ENCODE assay signal across 8 cellular contexts in the genomic region with DNA sequence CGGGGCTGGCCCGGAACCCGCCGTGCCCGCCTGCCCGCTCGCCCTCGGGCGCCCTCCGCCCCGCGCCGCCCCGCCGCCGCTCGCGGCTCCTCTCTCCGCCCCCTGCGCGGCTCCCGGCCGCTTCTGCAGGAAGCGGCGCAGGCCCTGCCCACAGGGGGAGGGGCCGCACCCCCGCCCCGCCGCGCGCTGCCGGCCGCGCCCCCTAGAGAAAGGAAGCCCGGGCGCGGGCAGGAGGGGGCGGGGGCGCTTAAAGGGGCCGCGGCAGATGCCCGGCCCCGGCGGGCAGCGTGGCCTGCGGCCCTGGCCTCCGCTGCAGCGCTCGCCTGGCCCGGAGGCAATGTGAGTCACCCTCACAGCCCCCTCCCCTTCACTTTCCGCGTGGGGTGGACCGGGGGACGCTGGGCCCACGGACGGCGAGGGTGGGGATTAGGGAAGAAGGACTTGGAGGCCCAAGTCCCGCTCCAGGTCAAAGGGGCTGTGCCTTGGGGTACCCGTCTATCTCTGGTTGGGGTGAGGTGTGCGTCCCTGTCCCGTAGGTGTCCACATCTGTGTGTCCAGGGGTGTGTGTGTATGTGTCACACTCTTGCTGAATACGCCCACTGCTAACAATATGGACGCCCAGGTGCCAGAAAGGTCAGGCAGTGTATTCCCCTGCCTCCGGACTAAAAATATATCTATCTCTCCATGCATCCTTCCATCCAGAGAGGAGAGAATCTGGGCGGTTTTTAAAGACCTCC. TPM values are rescaled to one million over a fixed set of nuclear protein-coding genes. Genes with fewer than 3 reads are reported as not detected.
DNase-seq lines count a peak whose midpoint lies in the region; ATAC-seq lines count a peak whose summit lies in the region.

A gene with protein sequence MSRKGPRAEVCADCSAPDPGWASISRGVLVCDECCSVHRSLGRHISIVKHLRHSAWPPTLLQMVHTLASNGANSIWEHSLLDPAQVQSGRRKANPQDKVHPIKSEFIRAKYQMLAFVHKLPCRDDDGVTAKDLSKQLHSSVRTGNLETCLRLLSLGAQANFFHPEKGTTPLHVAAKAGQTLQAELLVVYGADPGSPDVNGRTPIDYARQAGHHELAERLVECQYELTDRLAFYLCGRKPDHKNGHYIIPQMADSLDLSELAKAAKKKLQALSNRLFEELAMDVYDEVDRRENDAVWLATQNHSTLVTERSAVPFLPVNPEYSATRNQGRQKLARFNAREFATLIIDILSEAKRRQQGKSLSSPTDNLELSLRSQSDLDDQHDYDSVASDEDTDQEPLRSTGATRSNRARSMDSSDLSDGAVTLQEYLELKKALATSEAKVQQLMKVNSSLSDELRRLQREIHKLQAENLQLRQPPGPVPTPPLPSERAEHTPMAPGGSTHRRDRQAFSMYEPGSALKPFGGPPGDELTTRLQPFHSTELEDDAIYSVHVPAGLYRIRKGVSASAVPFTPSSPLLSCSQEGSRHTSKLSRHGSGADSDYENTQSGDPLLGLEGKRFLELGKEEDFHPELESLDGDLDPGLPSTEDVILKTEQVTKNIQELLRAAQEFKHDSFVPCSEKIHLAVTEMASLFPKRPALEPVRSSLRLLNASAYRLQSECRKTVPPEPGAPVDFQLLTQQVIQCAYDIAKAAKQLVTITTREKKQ (minus strand): TSS at position 125 of the 737 bp plus-strand sequence. CDS start 270 bp downstream, outside the sequence.

- H3K36me3 ChIP-seq in aorta (ENCODE audit: control insufficient read depth in 1 of 2, insufficient read depth in 2 of 2, low read length in 1 of 2) = no peaks in the 10 kb centered on the region

- DNase-seq in GM03348 (ENCODE audit: low spot score) (peak; percentile 98), NCI-H1436 (lab: John Stamatoyannopoulos, UW) (peak; percentile 91), T-helper 2 cell (peak; percentile 73 to 91 (median 76)), anterior cingulate cortex (lab: John Stamatoyannopoulos, UW) (peak in 50 of 58 donors; percentile 43 to 90 (median 76)), right cardiac atrium (peak; percentile 87 to 95 (median 95)), pulmonary artery endothelial cell (ENCODE audit: low read depth, low spot score) (no peak), aorta (peak; percentile 91 to 93)

- H3K9me3 ChIP-seq in right cardiac atrium (ENCODE audit: control insufficient read depth, low read length) (no peaks in the 10 kb centered on the region), aorta (ENCODE audit: control insufficient read depth, low read length) (no peaks in the 10 kb centered on the region)

- 2% methylated on average over 65 of the region's 65 CpGs for WGBS in right cardiac atrium
- 4 to 10% methylated on average over 22 to 65 of the region's 65 CpGs for WGBS in aorta, 2 donors

- ATAC-seq in HG02642 (IDR thresholded peaks at IDR 0.05; ENCODE audit: poor library complexity, unreplicated experiment) (peak; percentile 66), right cardiac atrium (peak; percentile 63 to 78), aorta (ENCODE audit: low FRiP score) (peak; percentile 83)

- H3K27me3 ChIP-seq in right cardiac atrium (ENCODE audit: control insufficient read depth, insufficient read depth) (no peaks in the 10 kb centered on the region), aorta (ENCODE audit: control insufficient read depth in 1 of 2, insufficient read depth in 2 of 2, low read length in 1 of 2) (no peaks in the 10 kb centered on the region)

- H3K4me1 ChIP-seq in right cardiac atrium (ENCODE audit: control insufficient read depth, insufficient read depth, low read length) = peaks cover 14% of the 10 kb centered on the region
- peaks cover 0 to 2% of the 10 kb centered on the region in 2 donors for H3K4me1 ChIP-seq in aorta (ENCODE audit: control insufficient read depth in 1 of 2, insufficient read depth in 2 of 2, low read length in 2 of 2)

- peak within 1 kb of the TSS; percentile 52 for H3K27ac ChIP-seq in right cardiac atrium (ENCODE audit: low read length)
- H3K27ac ChIP-seq in aorta (ENCODE audit: low read depth in 1 of 2, low read length in 2 of 2) = peak within 1 kb of the TSS in 1 of 2 donors; percentile 37

- H3K4me3 ChIP-seq in right cardiac atrium (ENCODE audit: low read length) (peak within 1 kb of the TSS; percentile 89), aorta (ENCODE audit: low read length in 2 of 2) (peak within 1 kb of the TSS; percentile 29 to 73)

- intact Hi-C loops in right cardiac atrium (cut with DNase I) (no loop called here), aorta (cut with DNase I) (loop anchor here (5.0 kb wide), 2 partner anchors 33 to 188 kb away; a partner anchor contains a TSS)

RNA-seq across cellular contexts. Expression of the gene that starts here (rescaled TPM):
- total RNA-seq in right cardiac atrium = 10 to 100 TPM; 31.4 to 37.8 (median 34.8) TPM
- 25.5 TPM for polyA plus RNA-seq in right cardiac atrium
- total RNA-seq in pulmonary artery endothelial cell = 44.8 and 53.9 TPM in 2 replicates
- 10 to 100 TPM; 38.5 to 47.0 TPM for total RNA-seq in aorta
- polyA plus RNA-seq in aorta = 10 to 100 TPM in 1 of 2 donors, 1 to 10 TPM in 1; 8.1 to 27.6 TPM

Comparison
In these comparisons a context has a peak if more than half of its experiments do, and no peak if none do; other contexts are left out.
1. intact Hi-C loops: an anchor here in aorta (5.0 kb wide); none called in right cardiac atrium.